Comparison of ENCODE assay signal across 20 cellular contexts in the genomic region with DNA sequence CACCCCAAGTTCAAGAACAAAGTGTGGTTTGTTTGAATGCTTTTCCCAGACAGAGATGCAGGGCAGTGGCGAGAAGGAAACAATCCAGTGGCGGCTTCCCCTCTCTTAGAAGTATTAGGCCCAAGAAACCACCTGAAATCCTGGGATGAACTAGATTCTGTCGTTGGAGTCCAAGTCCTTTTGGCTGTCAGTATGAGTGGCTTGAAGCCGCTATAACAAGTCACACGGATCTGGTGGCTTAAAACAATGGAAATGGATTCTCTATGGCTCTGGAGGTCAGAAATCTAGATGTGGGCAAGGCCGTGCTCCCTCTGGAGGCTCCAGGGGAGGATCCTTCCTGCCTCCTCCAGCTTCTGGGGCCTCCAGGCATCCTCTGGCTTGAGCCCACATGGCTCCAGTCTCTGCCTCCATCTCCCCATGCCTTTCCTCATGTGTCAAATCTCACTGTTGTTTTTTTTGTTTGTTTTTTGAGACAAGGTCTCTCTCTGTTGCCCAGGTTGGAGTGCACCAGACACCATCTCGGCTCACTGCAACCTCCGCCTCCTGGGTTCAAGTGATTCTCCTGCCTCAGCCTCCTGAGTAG.
"Had no signal": no experiment of that assay in that cellular context is flagged by ENCODE, and none has a peak within 500 bp of the region (broad histone marks: within the 10 kb centered on the region; RNA-seq: fewer than 3 reads in every experiment).

No MANE protein-coding gene starts in this region.

- H3K36me3 ChIP-seq: colonic mucosa, neutrophil, right atrium auricular region had no signal

- FAIRE-seq: endothelial cell of umbilical vein, frontal cortex, urothelium cell line had no signal

- H3K36me3 Mint-ChIP-seq: type B pancreatic cell had no signal

- H3K27ac Mint-ChIP-seq: endodermal cell; naive thymus-derived CD4-positive, alpha-beta T cell; stimulated activated effector memory CD8-positive, alpha-beta T cell treated with anti-CD3 and anti-CD28 coated beads, Interleukin-12 subunit alpha, Interleukin-12 subunit beta, amount 100 ng/mL, for 72 hours; type B pancreatic cell had no signal

- H3K27ac ChIP-seq: colonic mucosa, neutrophil, testis had no signal

- H3K27me3 ChIP-seq: colonic mucosa, neutrophil, right atrium auricular region, testis had no signal

- H3K9me3 ChIP-seq: colonic mucosa, neutrophil, right atrium auricular region, testis had no signal

- DNase-seq: cerebellar nuclear complex; colonic mucosa; effector CD4-positive, alpha-beta T cell; endodermal cell; erythroblast; islet precursor cell; mammary epithelial cell; stimulated activated CD4-positive, alpha-beta T cell treated with anti-CD3 and anti-CD28 coated beads, Interleukin-4, amount 100 ng/mL, for 1 hour; stimulated activated CD8-positive, alpha-beta memory T cell treated with anti-CD3 and anti-CD28 coated beads, Interleukin-4, amount 100 ng/mL, for 48 hours; stimulated activated naive CD8-positive, alpha-beta T cell treated with anti-CD3 and anti-CD28 coated beads, Interleukin-15, Interleukin-2, amounts not matched to agents 100 U/mL and 50 U/mL, for 24 hours; testis had no signal

- H3K4me3 ChIP-seq: colonic mucosa, right atrium auricular region, testis had no signal

- H3K4me1 ChIP-seq: colonic mucosa had no signal

- H3K9me3 Mint-ChIP-seq: stimulated activated effector memory CD8-positive, alpha-beta T cell treated with anti-CD3 and anti-CD28 coated beads, Interleukin-12 subunit alpha, Interleukin-12 subunit beta, amount 100 ng/mL, for 72 hours; type B pancreatic cell had no signal

- H3K4me3 Mint-ChIP-seq: endodermal cell; naive thymus-derived CD4-positive, alpha-beta T cell; stimulated activated effector memory CD8-positive, alpha-beta T cell treated with anti-CD3 and anti-CD28 coated beads, Interleukin-12 subunit alpha, Interleukin-12 subunit beta, amount 100 ng/mL, for 72 hours; type B pancreatic cell had no signal

- ATAC-seq: left lobe of liver; naive thymus-derived CD4-positive, alpha-beta T cell; stimulated activated effector memory CD8-positive, alpha-beta T cell treated with anti-CD3 and anti-CD28 coated beads, Interleukin-12 subunit alpha, Interleukin-12 subunit beta, amount 100 ng/mL, for 72 hours; stimulated activated naive CD8-positive, alpha-beta T cell treated with anti-CD3 and anti-CD28 coated beads, Interleukin-15, Interleukin-2, amounts not matched to agents 100 U/mL and 50 U/mL, for 24 hours had no signal
